1 cellular context compared by ENCODE assay signal in genomic region chr9:112793213-112793810, GRCh38.
TF ChIP-seq lines count a peak whose summit lies in the region.

No MANE protein-coding gene starts in this region.

TF ChIP-seq in Ishikawa, 13 proteins besides CTCF, POLR2A, EP300 and RAD21 (continued from another document):
- TF ChIP-seq USF1 (IDR thresholded peaks at IDR 0.05): no peak
